In the genomic region with DNA sequence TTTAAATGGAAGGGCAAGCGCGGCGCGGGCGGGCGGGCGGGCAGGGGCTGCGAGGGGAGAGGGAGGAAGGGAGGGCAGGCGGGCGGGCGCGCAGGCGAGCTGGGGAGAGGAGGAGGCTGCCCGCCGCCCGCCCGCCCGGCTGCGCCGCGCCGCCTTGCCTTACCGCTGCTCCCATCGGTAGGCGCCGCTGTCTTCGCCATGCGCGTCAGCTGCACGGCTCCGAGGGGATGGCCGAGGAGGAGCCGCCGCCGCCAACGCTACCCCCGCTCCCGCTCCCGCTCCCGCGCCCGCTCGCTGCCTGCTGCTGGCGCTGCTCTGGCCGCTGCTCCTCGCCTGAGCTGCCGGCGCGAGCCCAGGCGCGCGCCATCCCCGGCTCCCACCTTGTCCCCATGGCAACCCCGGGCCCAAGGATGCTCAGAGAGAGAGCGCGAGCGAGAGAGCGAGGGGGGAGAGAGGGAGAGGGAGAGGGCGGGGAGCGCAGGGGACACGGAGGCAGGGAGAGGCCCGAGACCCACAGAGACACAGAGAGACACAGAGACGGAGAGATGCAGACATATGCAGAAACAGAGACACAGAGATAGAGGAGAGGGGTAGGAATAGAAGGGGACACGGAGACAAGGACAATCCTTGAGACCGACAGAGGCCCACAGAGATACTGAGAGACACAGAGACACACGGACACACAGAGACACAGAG, we compare ENCODE assay signal across 8 cellular contexts. TPM values are rescaled to one million over a fixed set of nuclear protein-coding genes. Genes with fewer than 3 reads are reported as not detected.
DNase-seq lines count a peak whose midpoint lies in the region; ATAC-seq and TF ChIP-seq lines count a peak whose summit lies in the region.

No MANE protein-coding gene starts in this region.

- H3K4me1 ChIP-seq in CD4-positive, CD25-positive, alpha-beta regulatory T cell (ENCODE audit: control insufficient read depth, insufficient read depth, low read length, poor library complexity, severe bottlenecking): peaks cover 23% of the 10 kb centered on the region

- peak overlapping the region; percentile 44 for H3K4me3 ChIP-seq in CD4-positive, CD25-positive, alpha-beta regulatory T cell (ENCODE audit: low read depth, low read length)

- H3K4me1 Mint-ChIP-seq in CD4-positive, CD25-positive, alpha-beta regulatory T cell: peaks cover 5 to 26% (median 8%) of the 10 kb centered on the region in 4 donors
- H3K4me1 Mint-ChIP-seq in activated CD8-positive, alpha-beta T cell treated with anti-CD3 and anti-CD28 coated beads for 36 hours (ENCODE audit: low read depth): peaks cover 12% of the 10 kb centered on the region
- H3K4me1 Mint-ChIP-seq in memory B cell: peaks cover 16% of the 10 kb centered on the region

- no peak overlapping the region for H3K27ac Mint-ChIP-seq in CD4-positive, CD25-positive, alpha-beta regulatory T cell
- H3K27ac Mint-ChIP-seq in activated CD8-positive, alpha-beta T cell treated with anti-CD3 and anti-CD28 coated beads for 36 hours: no peak overlapping the region
- H3K27ac Mint-ChIP-seq in memory B cell: no peak overlapping the region

- no peaks in the 10 kb centered on the region for H3K36me3 ChIP-seq in CD4-positive, CD25-positive, alpha-beta regulatory T cell (ENCODE audit: control insufficient read depth, insufficient read depth, low read length)

- peak; percentile 91 to 94 for ATAC-seq in CD4-positive, CD25-positive, alpha-beta regulatory T cell (ENCODE audit: low read depth in 2 of 2)
- ATAC-seq in HG02678 (IDR thresholded peaks at IDR 0.05; ENCODE audit: unreplicated experiment) (peak; percentile 72), memory B cell (ENCODE audit: low read depth) (peak; percentile 94), GM18861 (IDR thresholded peaks at IDR 0.05; ENCODE audit: unreplicated experiment) (no peak)
- ATAC-seq in activated CD8-positive, alpha-beta T cell treated with anti-CD3 and anti-CD28 coated beads for 36 hours: peak; percentile 91

- peaks cover 0 to 1% (median 0%) of the 10 kb centered on the region in 7 donors for H3K9me3 Mint-ChIP-seq in CD4-positive, CD25-positive, alpha-beta regulatory T cell
- no peaks in the 10 kb centered on the region for H3K9me3 Mint-ChIP-seq in activated CD8-positive, alpha-beta T cell treated with anti-CD3 and anti-CD28 coated beads for 36 hours
- H3K9me3 Mint-ChIP-seq in memory B cell: no peaks in the 10 kb centered on the region

- H3K9me3 ChIP-seq in CD4-positive, CD25-positive, alpha-beta regulatory T cell (ENCODE audit: control insufficient read depth in 2 of 2, low read length in 2 of 2): no peaks in the 10 kb centered on the region

- peaks cover 24% of the 10 kb centered on the region for H3K27me3 ChIP-seq in CD4-positive, CD25-positive, alpha-beta regulatory T cell (ENCODE audit: control insufficient read depth, insufficient read depth, low read length)

- intact Hi-C loops in activated CD8-positive, alpha-beta T cell treated with anti-CD3 and anti-CD28 coated beads for 36 hours (cut with micrococcal nuclease): no loop called here

- no peaks in the 10 kb centered on the region for H3K36me3 Mint-ChIP-seq in CD4-positive, CD25-positive, alpha-beta regulatory T cell
- H3K36me3 Mint-ChIP-seq in activated CD8-positive, alpha-beta T cell treated with anti-CD3 and anti-CD28 coated beads for 36 hours (ENCODE audit: low read depth): no peaks in the 10 kb centered on the region
- no peaks in the 10 kb centered on the region for H3K36me3 Mint-ChIP-seq in memory B cell

- H3K27ac ChIP-seq in CD4-positive, CD25-positive, alpha-beta regulatory T cell (ENCODE audit: insufficient read depth, low read length, poor library complexity, severe bottlenecking): no peak overlapping the region

- H3K4me3 Mint-ChIP-seq in CD4-positive, CD25-positive, alpha-beta regulatory T cell: no peak overlapping the region
- no peak overlapping the region for H3K4me3 Mint-ChIP-seq in activated CD8-positive, alpha-beta T cell treated with anti-CD3 and anti-CD28 coated beads for 36 hours
- no peak overlapping the region for H3K4me3 Mint-ChIP-seq in memory B cell

- POLR2A ChIA-PET in activated CD8-positive, alpha-beta T cell treated with anti-CD3 and anti-CD28 coated beads for 36 hours (lab: Charles Lee): interaction anchor here (0.6 to 1.2 kb wide), 4 partner anchors 21 to 149 kb away, joined by 3 read pairs; no protein-coding TSS in a partner anchor

- CTCF ChIA-PET in activated CD8-positive, alpha-beta T cell treated with anti-CD3 and anti-CD28 coated beads for 36 hours (lab: Charles Lee): interaction anchor here (0.7 to 3.3 kb wide), 14 partner anchors 8 to 72 kb away, joined by 3 to 21 read pairs (median 4); no protein-coding TSS in a partner anchor

- TF ChIP-seq CTCF in activated CD8-positive, alpha-beta T cell treated with anti-CD3 and anti-CD28 coated beads for 36 hours (IDR thresholded peaks at IDR 0.05): peak; percentile 25

- H3K27me3 Mint-ChIP-seq in CD4-positive, CD25-positive, alpha-beta regulatory T cell: peaks cover 21% of the 10 kb centered on the region
- H3K27me3 Mint-ChIP-seq in activated CD8-positive, alpha-beta T cell treated with anti-CD3 and anti-CD28 coated beads for 36 hours: peaks cover 17% of the 10 kb centered on the region
- peaks cover 8% of the 10 kb centered on the region for H3K27me3 Mint-ChIP-seq in memory B cell

- peak; percentile 64 to 77 (median 72) for DNase-seq in CD4-positive, CD25-positive, alpha-beta regulatory T cell
- DNase-seq in NCI-H526 treated with DMSO at 0.1 percent for 48 hours (lab: John Stamatoyannopoulos, UW): peak; percentile 91
- DNase-seq in activated CD8-positive, alpha-beta T cell treated with anti-CD3 and anti-CD28 coated beads for 36 hours: peak; percentile 80
- peak; percentile 56 for DNase-seq in effector CD8-positive, alpha-beta T cell (lab: John Stamatoyannopoulos, UW)
- peak; percentile 63 to 67 for DNase-seq in memory B cell (ENCODE audit: low spot score in 2 of 2)
- DNase-seq in stimulated activated CD4-positive, alpha-beta T cell treated with anti-CD3 and anti-CD28 coated beads, TNF-alpha, amount 100 ng/mL, for 4 hours (ENCODE audit: low read depth in 3 of 3): peak; percentile 61 to 66 (median 61)

RNA-seq across cellular contexts. Expression of gene DEDD2, which starts 40.3 kb away (rescaled TPM):
- 99.8 TPM for total RNA-seq in CD4-positive, CD25-positive, alpha-beta regulatory T cell
- 100 to 1,000 TPM; 155 to 179 (median 161) TPM for polyA plus RNA-seq in CD4-positive, CD25-positive, alpha-beta regulatory T cell
- 10 to 100 TPM; 21.7 to 22.5 TPM for total RNA-seq in activated CD8-positive, alpha-beta T cell treated with anti-CD3 and anti-CD28 coated beads for 36 hours

RNA-seq across cellular contexts. Expression of gene ZNF526, which starts 43.0 kb away (rescaled TPM):
- 8.8 TPM for total RNA-seq in CD4-positive, CD25-positive, alpha-beta regulatory T cell
- polyA plus RNA-seq in CD4-positive, CD25-positive, alpha-beta regulatory T cell: 1 to 10 TPM; 4.0 to 7.7 (median 5.3) TPM
- 10 to 100 TPM; 12.0 to 12.3 TPM for total RNA-seq in activated CD8-positive, alpha-beta T cell treated with anti-CD3 and anti-CD28 coated beads for 36 hours

RNA-seq across cellular contexts. Expression of gene POU2F2, which starts 44.9 kb away (rescaled TPM):
- 48.9 TPM for total RNA-seq in CD4-positive, CD25-positive, alpha-beta regulatory T cell
- 1 to 10 TPM; 4.2 to 7.2 (median 6.4) TPM for polyA plus RNA-seq in CD4-positive, CD25-positive, alpha-beta regulatory T cell
- 10 to 100 TPM; 37.7 to 40.7 TPM for total RNA-seq in activated CD8-positive, alpha-beta T cell treated with anti-CD3 and anti-CD28 coated beads for 36 hours
